8 cellular contexts compared by ENCODE assay signal in the genomic region with DNA sequence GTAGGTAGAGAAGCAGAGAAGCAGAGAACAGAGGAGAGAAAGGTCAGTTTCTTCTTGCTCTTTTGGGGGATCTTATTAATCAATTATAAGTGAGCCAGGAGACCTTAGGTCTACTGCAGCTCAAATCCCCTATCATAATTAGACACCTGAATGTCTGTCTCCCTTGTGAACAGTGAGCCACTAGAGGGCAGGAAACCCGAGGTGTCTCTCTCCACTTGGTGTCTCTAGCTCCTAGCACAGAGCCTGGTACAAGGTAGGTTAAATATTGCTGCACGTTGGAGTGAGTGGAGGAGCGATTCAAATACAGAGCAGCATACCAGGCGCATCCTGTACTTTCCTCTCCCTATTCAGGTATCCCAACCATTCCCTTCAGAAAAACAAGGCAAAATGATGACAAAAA. TPM values are rescaled to one million over a fixed set of nuclear protein-coding genes. Genes with fewer than 3 reads are reported as not detected.
A peak's percentile ranks its signal among the peaks of the same experiment; 100 is the strongest.
DNase-seq lines count a peak whose midpoint lies in the region; ATAC-seq and TF ChIP-seq lines count a peak whose summit lies in the region.

No MANE protein-coding gene starts in this region.

- H3K9me3 ChIP-seq in breast epithelium (no peaks in the 10 kb centered on the region), psoas muscle (no peaks in the 10 kb centered on the region)

- peak; percentile 51 for DNase-seq in MCF 10A (ENCODE audit: unreplicated experiment)
- DNase-seq in breast epithelium (ENCODE audit: low spot score in 2 of 2), result no peak
- peak; percentile 55 for DNase-seq in M059J (ENCODE audit: low read depth)
- peak; percentile 27 for DNase-seq in choroid plexus epithelial cell (ENCODE audit: low read depth)
- no peak for DNase-seq in psoas muscle
- DNase-seq in NOMO-1 treated with DMSO at 0.1 percent for 48 hours (lab: John Stamatoyannopoulos, UW; ENCODE audit: unreplicated experiment), result no peak
- no peak for DNase-seq in amniotic stem cell (lab: John Stamatoyannopoulos, UW)
- DNase-seq in stimulated activated naive CD4-positive, alpha-beta T cell treated with Interleukin-2 at 50 U/mL for 16 hours (lab: John Stamatoyannopoulos, UW), result no peak

- no peak overlapping the region for H3K27ac Mint-ChIP-seq in MCF 10A (ENCODE audit: low read depth, unreplicated experiment)

- CTCF ChIA-PET in MCF 10A (lab: Yijun Ruan, JAX), result interaction anchor here (0.7 to 1.1 kb wide), 3 partner anchors 11 to 1276 kb away, joined by 3 read pairs; no protein-coding TSS in a partner anchor

- H3K4me3 ChIP-seq in breast epithelium (no peak overlapping the region), choroid plexus epithelial cell (ENCODE audit: low read depth, low read length) (no peak overlapping the region), psoas muscle (no peak overlapping the region)

- H3K36me3 ChIP-seq in breast epithelium, result no peaks in the 10 kb centered on the region
- no peaks in the 10 kb centered on the region for H3K36me3 ChIP-seq in psoas muscle (ENCODE audit: insufficient read depth in 1 of 2, low read depth in 1 of 2)

- no TSS peak for BruUV-seq in MCF 10A (replicated peaks; lab: Mats Ljungman, UMichigan)

- TF ChIP-seq CTCF in MCF 10A (IDR thresholded peaks at IDR 0.05; ENCODE audit: unreplicated experiment) (no peak), breast epithelium (IDR thresholded peaks at IDR 0.05) (no peak), choroid plexus epithelial cell (conservative IDR thresholded peaks at IDR 0.05; ENCODE audit: low read depth, low read length) (peak; percentile 40), psoas muscle (IDR thresholded peaks at IDR 0.05) (peak; percentile 34)

- H3K9me3 Mint-ChIP-seq in MCF 10A (ENCODE audit: unreplicated experiment), result no peaks in the 10 kb centered on the region

- H3K4me1 Mint-ChIP-seq in MCF 10A (ENCODE audit: insufficient read depth, unreplicated experiment), result no peaks in the 10 kb centered on the region

- H3K36me3 Mint-ChIP-seq in MCF 10A (ENCODE audit: insufficient read depth, unreplicated experiment), result no peaks in the 10 kb centered on the region

- peak; percentile 63 to 78 (median 72) for ATAC-seq in psoas muscle

- H3K27ac ChIP-seq in breast epithelium, result no peak overlapping the region
- H3K27ac ChIP-seq in psoas muscle, result no peak overlapping the region

- peaks cover 100% of the 10 kb centered on the region for H3K27me3 Mint-ChIP-seq in MCF 10A (ENCODE audit: insufficient read depth, unreplicated experiment)

- 25 to 33% (median 32%) methylated on average over 4 of the region's 4 CpGs for WGBS in psoas muscle, 3 donors

- TF ChIP-seq POLR2A in breast epithelium (IDR thresholded peaks at IDR 0.05), result no peak

- H3K4me1 ChIP-seq in breast epithelium (no peaks in the 10 kb centered on the region), psoas muscle (no peaks in the 10 kb centered on the region)

- POLR2A ChIA-PET in MCF 10A (lab: Yijun Ruan, JAX), result interaction anchor here (0.6 to 1.0 kb wide), 2 partner anchors 25 to 60 kb away, joined by 4 to 5 read pairs; no protein-coding TSS in a partner anchor

- intact Hi-C loops in MCF 10A (cut with micrococcal nuclease), result loop anchor here (5.0 kb wide), 1 partner anchor 321 kb away; no protein-coding TSS in a partner anchor
- intact Hi-C loops in breast epithelium (cut with DNase I; ENCODE audit: low total_unique reads), result no loop called here
- intact Hi-C loops in psoas muscle (cut with DNase I), result loop anchor here in 1 of 2 donors (10.0 kb wide), 1 partner anchor 323 kb away; no protein-coding TSS in a partner anchor

- no peak overlapping the region for H3K4me3 Mint-ChIP-seq in MCF 10A (ENCODE audit: unreplicated experiment)

- H3K27me3 ChIP-seq in breast epithelium (peaks cover 2 to 70% of the 10 kb centered on the region in 2 donors), psoas muscle (ENCODE audit: insufficient read depth in 3 of 3, low read length in 2 of 3) (peaks cover 0 to 80% (median 14%) of the 10 kb centered on the region in 3 donors)

RNA-seq across cellular contexts. Expression of gene ST8SIA2, which starts 2.0 kb away (rescaled TPM):
- not detected in 2 replicates for total RNA-seq in MCF 10A (2022)
- total RNA-seq in breast epithelium, result under 1 TPM in 2 of 3 donors, not detected in 1; 0.59 to 0.66 TPM
- total RNA-seq in M059J (2014; rRNA removed; shearing (Covaris generic)), result 0.57 and 1.5 TPM in 2 replicates
- under 1 TPM in 2 of 4 donors, not detected in 2; 0.12 to 0.79 TPM for total RNA-seq in psoas muscle
- polyA plus RNA-seq in psoas muscle, result under 1 TPM in 1 of 3 donors, not detected in 2; 0.03 TPM

Comparison
In these comparisons a context has a peak if more than half of its experiments do, and no peak if none do; other contexts are left out.
1. DNase-seq: peak in MCF 10A (single experiment), M059J (single experiment) and choroid plexus epithelial cell (single experiment); none in breast epithelium (0 of 2), psoas muscle (0 of 2), NOMO-1 treated with DMSO at 0.1 percent for 48 hours (single experiment), amniotic stem cell (single experiment) and stimulated activated naive CD4-positive, alpha-beta T cell treated with Interleukin-2 at 50 U/mL for 16 hours (single experiment).
2. CTCF ChIP-seq: peak in choroid plexus epithelial cell (single experiment) and psoas muscle (single experiment); none in MCF 10A (single experiment) and breast epithelium (0 of 3).